Comparison of ENCODE assay signal across 16 cellular contexts in genomic region chr20:35934050-35934449, GRCh38.
"Had no signal": no experiment of that assay in that cellular context is flagged by ENCODE, and none has a peak within 500 bp of the region (broad histone marks: within the 10 kb centered on the region; RNA-seq: fewer than 3 reads in every experiment).

No MANE protein-coding gene starts in this region.

- H3K27ac Mint-ChIP-seq: activated CD8-positive, alpha-beta memory T cell treated with anti-CD3 and anti-CD28 coated beads, Interleukin-2, amount 10 ng/mL, durations not matched to agents 7 days and 5 days; activated T-cell treated with anti-CD3 and anti-CD28 coated beads, Interleukin-2, amount 50 U/mL, for 72 hours; natural killer cell; stimulated activated naive CD8-positive, alpha-beta T cell treated with anti-CD3 and anti-CD28 coated beads, Interleukin-15, Interleukin-2, amounts not matched to agents 100 ng/mL and 50 ng/mL, for 24 hours had no signal

- H3K27me3 Mint-ChIP-seq: activated CD8-positive, alpha-beta memory T cell treated with anti-CD3 and anti-CD28 coated beads, Interleukin-2, amount 10 ng/mL, durations not matched to agents 7 days and 5 days; stimulated activated naive CD8-positive, alpha-beta T cell treated with anti-CD3 and anti-CD28 coated beads, Interleukin-15, Interleukin-2, amounts not matched to agents 100 ng/mL and 50 ng/mL, for 24 hours had no signal

- H3K4me3 Mint-ChIP-seq: activated CD8-positive, alpha-beta memory T cell treated with anti-CD3 and anti-CD28 coated beads, Interleukin-2, amount 10 ng/mL, durations not matched to agents 7 days and 5 days; activated T-cell treated with anti-CD3 and anti-CD28 coated beads, Interleukin-2, amount 50 U/mL, for 72 hours; natural killer cell; stimulated activated naive CD8-positive, alpha-beta T cell treated with anti-CD3 and anti-CD28 coated beads, Interleukin-15, Interleukin-2, amounts not matched to agents 100 ng/mL and 50 ng/mL, for 24 hours had no signal

- DNase-seq: activated CD8-positive, alpha-beta memory T cell treated with anti-CD3 and anti-CD28 coated beads, Interleukin-2, amount 10 ng/mL, durations not matched to agents 7 days and 5 days; activated T-cell treated with anti-CD3 and anti-CD28 coated beads, Interleukin-2, amount 50 U/mL, for 72 hours; amniotic stem cell; body of pancreas; islet precursor cell; mammary epithelial cell; mucosa of descending colon; natural killer cell; psoas muscle; spleen; stimulated activated CD4-positive, alpha-beta T cell treated with anti-CD3 and anti-CD28 coated beads, Interleukin-1b, Interleukin-23, amount 100 ng/mL, for 48 hours; testis had no signal

- ATAC-seq: activated CD8-positive, alpha-beta memory T cell treated with anti-CD3 and anti-CD28 coated beads, Interleukin-2, amount 10 ng/mL, durations not matched to agents 7 days and 5 days; activated T-cell treated with anti-CD3 and anti-CD28 coated beads, Interleukin-2, amount 50 U/mL, for 72 hours; body of pancreas; esophagus mucosa; left lobe of liver; mucosa of descending colon; natural killer cell; psoas muscle; sciatic nerve had no signal

- H3K9me3 Mint-ChIP-seq: activated T-cell treated with anti-CD3 and anti-CD28 coated beads, Interleukin-2, amount 50 U/mL, for 72 hours; natural killer cell; stimulated activated naive CD8-positive, alpha-beta T cell treated with anti-CD3 and anti-CD28 coated beads, Interleukin-15, Interleukin-2, amounts not matched to agents 100 ng/mL and 50 ng/mL, for 24 hours had no signal
